Comparison of ENCODE assay signal across 20 cellular contexts in genomic region chr10:132124201-132124920, GRCh38. TPM values are rescaled to one million over a fixed set of nuclear protein-coding genes. Genes with fewer than 3 reads are reported as not detected.
DNase-seq lines count a peak whose midpoint lies in the region; ATAC-seq, FAIRE-seq and TF ChIP-seq lines count a peak whose summit lies in the region.
"Had no signal": no experiment of that assay in that cellular context is flagged by ENCODE, and none has a peak within 500 bp of the region (broad histone marks: within the 10 kb centered on the region; RNA-seq: fewer than 3 reads in every experiment).

No MANE protein-coding gene starts in this region.

- no peak overlapping the region for H3K9ac ChIP-seq in GM12878 (ENCODE audit: control insufficient read depth, insufficient read depth, low read length)
- H3K9ac ChIP-seq in endodermal cell (ENCODE audit: extremely low read depth, low read length, poor library complexity, severe bottlenecking): no peak overlapping the region

- H3K27me3 ChIP-seq in GM12878 (replicated peaks in 1 of 2; ENCODE audit: control insufficient read depth in 2 of 2, insufficient read depth in 2 of 2, low read length in 1 of 2) (no peaks in the 10 kb centered on the region; a peak in 1 of 4 replicates), spleen (replicated peaks in 1 of 7) (peaks cover 0 to 1% (median 0%) of the 10 kb centered on the region in 7 donors), endodermal cell (ENCODE audit: control insufficient read depth, insufficient read depth, low read length, poor library complexity, severe bottlenecking) (no peaks in the 10 kb centered on the region)
- H3K27me3 ChIP-seq: SJCRH30 had no signal

- H3K4me1 ChIP-seq in GM12878 (ENCODE audit: control insufficient read depth, insufficient read depth, low read length) (no peaks in the 10 kb centered on the region), mucosa of descending colon (ENCODE audit: low read depth) (no peaks in the 10 kb centered on the region), spleen (no peaks in the 10 kb centered on the region), endodermal cell (ENCODE audit: control insufficient read depth, insufficient read depth, low read length) (no peaks in the 10 kb centered on the region)
- H3K4me1 ChIP-seq: Caco-2 had no signal

- peaks cover 3% of the 10 kb centered on the region for H3K9me3 Mint-ChIP-seq in endodermal cell

- SMC1A ChIA-PET in GM12878 (lab: Charles Lee; ENCODE audit: uncharacterized antibody, unreplicated experiment): no interaction called here

- H3K36me3 ChIP-seq in GM12878 (ENCODE audit: control insufficient read depth in 2 of 2, insufficient read depth in 2 of 2, low read length in 1 of 2): no peaks in the 10 kb centered on the region
- no peaks in the 10 kb centered on the region for H3K36me3 ChIP-seq in mucosa of descending colon (ENCODE audit: low read depth)
- no peaks in the 10 kb centered on the region for H3K36me3 ChIP-seq in spleen
- H3K36me3 ChIP-seq in endodermal cell (ENCODE audit: control insufficient read depth, insufficient read depth, low read length): no peaks in the 10 kb centered on the region
- H3K36me3 ChIP-seq: SJCRH30 had no signal

- FAIRE-seq in GM12891 (lab: Jason Lieb, UNC): no peak
- FAIRE-seq in GM12878 (lab: Jason Lieb, UNC): no peak
- FAIRE-seq: GM12892, GM18507 had no signal

- H3K9me3 ChIP-seq in GM12878 (replicated peaks; ENCODE audit: control insufficient read depth, insufficient read depth, low read length) (no peaks in the 10 kb centered on the region), mucosa of descending colon (no peaks in the 10 kb centered on the region), spleen (peaks cover 0 to 13% (median 3%) of the 10 kb centered on the region in 8 donors), endodermal cell (ENCODE audit: control insufficient read depth, low read length) (no peaks in the 10 kb centered on the region)
- H3K9me3 ChIP-seq: Caco-2, SJCRH30 had no signal

- 79% methylated on average over 41 of the region's 50 CpGs for WGBS in GM12878 (ENCODE audit: insufficient coverage, insufficient replicate concordance, low lambda C conversion rate, missing lambda C conversion rate)
- WGBS in spleen, 5 donors: 90 to 95% (median 94%) methylated on average over 50 of the region's 50 CpGs
- WGBS in endodermal cell (ENCODE audit: insufficient coverage in 1 of 2, insufficient read length in 1 of 2), 2 experiments: 87 to 90% methylated on average over 25 to 48 of the region's 50 CpGs

- CTCF ChIA-PET in GM12878 (lab: Yijun Ruan, JAX): no interaction called here

- no peak overlapping the region for H3K27ac Mint-ChIP-seq in endodermal cell
- H3K27ac Mint-ChIP-seq: CD4-positive, CD25-positive, alpha-beta regulatory T cell had no signal

- TF ChIP-seq RAD21 in GM12878 (IDR thresholded peaks at IDR 0.05; ENCODE audit: insufficient read depth, low read depth, low read length): no peak

- H4K20me1 ChIP-seq in GM12878 (ENCODE audit: control insufficient read depth, insufficient read depth): no peaks in the 10 kb centered on the region

- no peaks in the 10 kb centered on the region for H3K4me1 Mint-ChIP-seq in endodermal cell
- H3K4me1 Mint-ChIP-seq: CD4-positive, CD25-positive, alpha-beta regulatory T cell; IgD-negative memory B cell had no signal

- no peak for TF ChIP-seq CTCF in GM12878 (IDR thresholded peaks at IDR 0.05 in 2 of 3, conservative IDR thresholded peaks at IDR 0.05 in 1 of 3; ENCODE audit: control insufficient read depth in 2 of 3, extremely low read depth in 1 of 3, insufficient read depth in 1 of 3, low read depth in 3 of 3, low read length in 3 of 3)
- no peak for TF ChIP-seq CTCF in mucosa of descending colon (IDR thresholded peaks at IDR 0.05)
- no peak for TF ChIP-seq CTCF in spleen (IDR thresholded peaks at IDR 0.05 in 8 of 11, conservative IDR thresholded peaks at IDR 0.05 in 3 of 11)
- no peak for TF ChIP-seq CTCF in endodermal cell (conservative IDR thresholded peaks at IDR 0.05)

- TF ChIP-seq POLR2A in GM12891 (IDR thresholded peaks at IDR 0.05; ENCODE audit: low read depth, low read length) (no peak), GM12878 (IDR thresholded peaks at IDR 0.05; ENCODE audit: low read depth, low read length) (no peak), spleen (IDR thresholded peaks at IDR 0.05) (no peak)

- intact Hi-C loops in GM12878 (cut with micrococcal nuclease; ENCODE audit: unreplicated experiment) (no loop called here), mucosa of descending colon (cut with DNase I, micrococcal nuclease) (no loop called here), spleen (cut with DNase I; ENCODE audit: low total_unique reads) (no loop called here)

- no TSS peak for BruUV-seq in GM12878 (replicated peaks; lab: Mats Ljungman, UMichigan)

- DNase-seq in GM12891 (ENCODE audit: insufficient read length, low spot score) (no peak), GM12878 (ENCODE audit: low read depth, low spot score) (no peak), mucosa of descending colon (peak in 2 of 3 donors; percentile 8 to 39), spleen (peak; percentile 72), endodermal cell (no peak)
- DNase-seq: Caco-2; CD4-positive, CD25-positive, alpha-beta regulatory T cell; DMS 273 treated with DMSO at 0.1 percent for 48 hours; DND-41; NCI-H1694; NCI-H2081; NCI-H2171; NCI-H524 treated with DMSO at 0.1 percent for 48 hours; SJCRH30 had no signal

- RAD21 ChIA-PET in GM12878 (lab: Charles Lee; ENCODE audit: unreplicated experiment): no interaction called here

- no peak overlapping the region for H3K4me2 ChIP-seq in GM12878 (ENCODE audit: control insufficient read depth, insufficient read depth)

- no peak overlapping the region for H3K27ac ChIP-seq in GM12878 (ENCODE audit: control insufficient read depth, insufficient read depth)
- H3K27ac ChIP-seq in spleen: no peak overlapping the region
- no peak overlapping the region for H3K27ac ChIP-seq in endodermal cell (ENCODE audit: low read depth, low read length)
- H3K27ac ChIP-seq: SJCRH30 had no signal

- H3K79me2 ChIP-seq in GM12878 (ENCODE audit: control insufficient read depth, insufficient read depth, low read length): no peaks in the 10 kb centered on the region

- ATAC-seq in GM12878 (no peak), mucosa of descending colon (no peak), GM21717 (IDR thresholded peaks at IDR 0.05; ENCODE audit: unreplicated experiment) (no peak), GM18519 (IDR thresholded peaks at IDR 0.05; ENCODE audit: low FRiP score, unreplicated experiment) (no peak)
- ATAC-seq: Panc1 had no signal

- H3K36me3 Mint-ChIP-seq in endodermal cell (ENCODE audit: low read depth): no peaks in the 10 kb centered on the region
- H3K36me3 Mint-ChIP-seq: CD4-positive, CD25-positive, alpha-beta regulatory T cell; IgD-negative memory B cell had no signal

- POLR2A ChIA-PET in GM12878 (lab: Charles Lee): no interaction called here

- no peaks in the 10 kb centered on the region for H3K27me3 Mint-ChIP-seq in endodermal cell (ENCODE audit: insufficient read depth)
- H3K27me3 Mint-ChIP-seq: IgD-negative memory B cell had no signal

- no peak overlapping the region for H2AFZ ChIP-seq in GM12878 (ENCODE audit: control insufficient read depth, low read depth, low read length)

- in situ Hi-C loops in GM12878 (cut with MboI): no loop called here

- no peak overlapping the region for H3K4me3 Mint-ChIP-seq in endodermal cell
- H3K4me3 Mint-ChIP-seq: CD4-positive, CD25-positive, alpha-beta regulatory T cell had no signal

- H3K4me3 ChIP-seq in GM12878: no peak overlapping the region
- H3K4me3 ChIP-seq in mucosa of descending colon: no peak overlapping the region
- H3K4me3 ChIP-seq in spleen: no peak overlapping the region
- no peak overlapping the region for H3K4me3 ChIP-seq in endodermal cell (ENCODE audit: low read length)
- H3K4me3 ChIP-seq: SJCRH30 had no signal

- TF ChIP-seq EP300 in GM12878 (IDR thresholded peaks at IDR 0.05; ENCODE audit: borderline replicate concordance in 1 of 2, control insufficient read depth in 1 of 2, low read depth in 2 of 2, low read length in 2 of 2): no peak

TF ChIP-seq in GM12891, 5 proteins besides CTCF, POLR2A, EP300 and RAD21:
- no peak for TF ChIP-seq TAF1 (IDR thresholded peaks at IDR 0.05; ENCODE audit: low read depth, low read length)
- 0 out of 2 replicates have a peak, but pooled peaks have one; percentile 17 for TF ChIP-seq POU2F2 (IDR thresholded peaks at IDR 0.05; ENCODE audit: low read depth, low read length)

TF ChIP-seq in GM12878, 131 proteins besides CTCF, POLR2A, EP300 and RAD21 (continues in another document):
- TF ChIP-seq TCF3 (IDR thresholded peaks at IDR 0.05; ENCODE audit: borderline replicate concordance, insufficient read depth, low read depth, low read length) (peak; percentile 70; the same call in 1 of the 2 replicates), SREBF1 (IDR thresholded peaks at IDR 0.05; ENCODE audit: low read length) (no peak)

RNA-seq across cellular contexts. Expression of gene JAKMIP3, which starts 58.6 kb away (rescaled TPM):
- 0.01 TPM for polyA plus RNA-seq in GM12891 (2012; ENCODE audit: low read depth, missing spikeins)
- 0.15 and 0.25 TPM in 2 replicates for total RNA-seq in GM12878 (2013; cell fraction: nucleolus; rRNA removed)
- not detected in 2 replicates for total RNA-seq in GM12878 (2014; rRNA removed)
- total RNA-seq in GM12878 (2014; rRNA removed; fragmentation: Illumina TruSeq; extraction: Trizol): not detected in 2 replicates
- total RNA-seq in GM12878 (2021): not detected in 2 replicates
- not detected for polyA plus RNA-seq in GM12878 (2011; ENCODE audit: low read depth)
- polyA plus RNA-seq in GM12878 (2011; rRNA removed): 0.01 and 0.03 TPM in 2 replicates
- 0.01 TPM in 1 of 2 replicates, not detected in the other for polyA plus RNA-seq in GM12878 (2011; cell fraction: cytosol; rRNA removed)
- 0.06 and 0.07 TPM in 2 replicates for polyA plus RNA-seq in GM12878 (2011; cell fraction: nucleus; rRNA removed)
- 0.03 and 0.06 TPM in 2 replicates for polyA plus RNA-seq in GM12878 (2012)
- 0.01 TPM in 1 of 2 replicates, not detected in the other for polyA plus RNA-seq in GM12878 (2014; fragmentation: Illumina TruSeq; extraction: Trizol)
- not detected for polyA plus RNA-seq in GM12878 (2014; fragmentation: Nextera tagmentation; extraction: Ambion mirVana)
- polyA plus RNA-seq in GM12878 (2014; rRNA removed): 0.01 TPM in 1 of 2 replicates, not detected in the other
- not detected for polyA plus RNA-seq in GM12878 (2016; fragmentation: Nextera tagmentation; extraction: Ambion mirVana)
- not detected in 2 replicates for polyA minus RNA-seq in GM12878 (2011; rRNA and poly(A)+ RNA removed)
- not detected in 2 replicates for polyA minus RNA-seq in GM12878 (2011; cell fraction: cytosol; rRNA and poly(A)+ RNA removed)
- polyA minus RNA-seq in GM12878 (2011; cell fraction: nucleus; rRNA and poly(A)+ RNA removed): 0.12 TPM in 1 of 2 replicates, not detected in the other
- total RNA-seq in mucosa of descending colon: 1 to 10 TPM in 1 of 3 donors, under 1 TPM in 2; 0.20 to 1.4 (median 0.24) TPM
- under 1 TPM; 0.13 to 0.92 (median 0.44) TPM for total RNA-seq in spleen
- polyA plus RNA-seq in spleen: under 1 TPM; 0.06 to 0.13 (median 0.13) TPM
- total RNA-seq in endodermal cell: under 1 TPM; 0.95 to 0.99 TPM
- 1.0 TPM for polyA plus RNA-seq in endodermal cell (2013, experiment 1 of 2)
- 0.87 TPM for polyA plus RNA-seq in endodermal cell (2013, experiment 2 of 2)
- total RNA-seq: SJCRH30 had no signal
- polyA plus RNA-seq: CD4-positive, CD25-positive, alpha-beta regulatory T cell; IgD-negative memory B cell had no signal

Comparison
In these comparisons a context has a peak if more than half of its experiments do, and no peak if none do; other contexts are left out.
1. DNase-seq: peak in mucosa of descending colon (2 of 3) and spleen (single experiment); none in GM12891 (single experiment), GM12878 (single experiment) and endodermal cell (single experiment).